ENCODE assay signal across 13 cellular contexts in the genomic region with DNA sequence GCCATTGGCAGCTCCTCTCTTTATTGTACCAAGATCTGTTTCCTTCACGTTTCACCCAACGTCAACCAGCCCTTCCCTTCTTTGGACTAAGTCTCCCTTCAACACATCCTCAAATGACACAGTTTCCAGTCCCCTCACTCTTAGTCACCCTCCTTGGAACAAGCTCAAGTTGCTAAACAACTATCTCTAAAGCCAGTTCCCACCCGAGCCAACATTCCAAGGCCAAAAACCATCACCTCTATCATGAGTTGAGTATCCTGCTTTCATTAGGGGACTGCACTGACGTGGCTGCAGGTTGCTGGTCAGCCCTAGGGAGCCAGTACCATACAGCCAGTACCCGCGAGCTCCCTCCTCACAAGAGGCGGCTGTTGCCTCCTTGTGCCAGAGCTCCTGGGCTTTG.
A peak's percentile ranks its signal among the peaks of the same experiment; 100 is the strongest.
DNase-seq lines count a peak whose midpoint lies in the region; ATAC-seq, FAIRE-seq and TF ChIP-seq lines count a peak whose summit lies in the region.
"Had no signal": no experiment of that assay in that cellular context is flagged by ENCODE, and none has a peak within 500 bp of the region (broad histone marks: within the 10 kb centered on the region; RNA-seq: fewer than 3 reads in every experiment).

No MANE protein-coding gene starts in this region.

- DNase-seq in GM23248 (peak; percentile 80), K562 (ENCODE audit: extremely low read depth in 1 of 4, low spot score in 3 of 4) (peak in 1 of 4 experiments; percentile 37), left lobe of liver (ENCODE audit: low spot score) (no peak), testis (no peak), occipital lobe (lab: John Stamatoyannopoulos, UW) (no peak), kidney (no peak)
- DNase-seq: amniotic stem cell; NCI-H1092 treated with DMSO at 0.1 percent for 48 hours; NCI-H2171; NCI-H82; stimulated activated CD4-positive, alpha-beta T cell treated with anti-CD3 and anti-CD28 coated beads, Interleukin-4, amount 100 ng/mL, for 1 hour had no signal

- POLR2A ChIA-PET in K562 (lab: Yijun Ruan, JAX) = interaction anchor here (0.6 to 0.9 kb wide), 3 partner anchors 12 to 359 kb away, joined by 3 to 5 read pairs (median 3); partner anchors contain the start of gene MINDY2

- no peaks in the 10 kb centered on the region for H3K9me2 ChIP-seq in GM23248 (ENCODE audit: insufficient read depth)

- H3K36me3 ChIP-seq in BLaER1 treated with 17β-estradiol and CSF1 and Interleukin-3, amounts not matched to agents 10 nM and 100 nM = no peaks in the 10 kb centered on the region; a peak in 1 of 22 replicates
- H3K36me3 ChIP-seq in GM23248 (ENCODE audit: low read depth) (no peaks in the 10 kb centered on the region), K562 (ENCODE audit: control insufficient read depth, insufficient read depth, low read length) (no peaks in the 10 kb centered on the region), testis (ENCODE audit: low read depth, missing control alignments) (no peaks in the 10 kb centered on the region), kidney (ENCODE audit: control insufficient read depth in 1 of 2, insufficient read depth in 2 of 2, low read length in 2 of 2) (no peaks in the 10 kb centered on the region)

- H3K27me3 ChIP-seq in BLaER1 treated with 17β-estradiol and CSF1 and Interleukin-3, amounts not matched to agents 10 nM and 100 nM = no peaks in the 10 kb centered on the region
- H3K27me3 ChIP-seq in GM23248 (replicated peaks; ENCODE audit: insufficient read depth) (no peaks in the 10 kb centered on the region), K562 (ENCODE audit: control insufficient read depth in 2 of 2, insufficient read depth in 2 of 2, low read length in 2 of 2) (no peaks in the 10 kb centered on the region), testis (no peaks in the 10 kb centered on the region)

- H3F3A ChIP-seq in GM23248 (ENCODE audit: insufficient read depth) = peaks cover 20% of the 10 kb centered on the region; the same call in 1 of the 2 replicates

- H3K9me3 ChIP-seq in BLaER1 treated with 17β-estradiol and CSF1 and Interleukin-3, amounts not matched to agents 10 nM and 100 nM (replicated peaks in 1 of 11) = peaks cover 11 to 34% (median 19%) of the 10 kb centered on the region in 11 experiments; a peak in 18 of 22 replicates
- no peaks in the 10 kb centered on the region for H3K9me3 ChIP-seq in GM23248 (ENCODE audit: low read depth)
- H3K9me3 ChIP-seq in K562 (replicated peaks; ENCODE audit: control insufficient read depth, insufficient read depth, low read depth, low read length) = no peaks in the 10 kb centered on the region
- no peaks in the 10 kb centered on the region for H3K9me3 ChIP-seq in testis
- no peaks in the 10 kb centered on the region for H3K9me3 ChIP-seq in kidney (ENCODE audit: control insufficient read depth in 1 of 2, low read length in 2 of 2)

- no peaks in the 10 kb centered on the region for H4K20me1 ChIP-seq in BLaER1 treated with 17β-estradiol and CSF1 and Interleukin-3, amounts not matched to agents 10 nM and 100 nM
- H4K20me1 ChIP-seq in GM23248 (ENCODE audit: insufficient read depth) (no peaks in the 10 kb centered on the region), K562 (replicated peaks; ENCODE audit: control insufficient read depth, insufficient read depth, low read length) (no peaks in the 10 kb centered on the region)

- in situ Hi-C loops in GM23248 (cut with MboI) = no loop called here
- in situ Hi-C loops in K562 (cut with MboI) = no loop called here

- TF ChIP-seq CTCF in K562 (IDR thresholded peaks at IDR 0.05 in 2 of 3, conservative IDR thresholded peaks at IDR 0.05 in 1 of 3; ENCODE audit: insufficient read depth in 2 of 3, low read depth in 1 of 3, low read length in 3 of 3) = no peak
- no peak for TF ChIP-seq CTCF in testis (IDR thresholded peaks at IDR 0.05)
- TF ChIP-seq CTCF in kidney (IDR thresholded peaks at IDR 0.05; ENCODE audit: borderline replicate concordance, extremely low read depth, insufficient read depth) = no peak

- ATAC-seq in K562 (no peak; the same call in 1 of the 3 replicates), left lobe of liver (peak; percentile 5)
- ATAC-seq: WTC11 had no signal

- CTCF ChIA-PET in K562 (lab: Yijun Ruan, JAX; ENCODE audit: low intra/inter-chr PET ratio) = no interaction called here

- FAIRE-seq in K562 (lab: Jason Lieb, UNC) (peak; percentile 32), kidney (lab: Jason Lieb, UNC) (no peak)

- TF ChIP-seq RAD21 in K562 (CRISPR knock-in tag; conservative IDR thresholded peaks at IDR 0.05 in 1 of 2, IDR thresholded peaks at IDR 0.05 in 1 of 2) = no peak

- H3K4me3 ChIP-seq in BLaER1 treated with 17β-estradiol and CSF1 and Interleukin-3, amounts not matched to agents 10 nM and 100 nM = 0 out of 20 replicates have a peak overlapping the region, but pooled peaks of 1 of the 10 experiments have one; percentile 16
- H3K4me3 ChIP-seq in GM23248 (no peak overlapping the region), K562 (no peak overlapping the region), testis (no peak overlapping the region), kidney (ENCODE audit: low read length in 2 of 2) (no peak overlapping the region)

- peak overlapping the region in 4 of 11 experiments; percentile 18 to 50 (median 42); a peak in 5 of 22 replicates for H3K27ac ChIP-seq in BLaER1 treated with 17β-estradiol and CSF1 and Interleukin-3, amounts not matched to agents 10 nM and 100 nM
- H3K27ac ChIP-seq in GM23248 (peak overlapping the region; percentile 70), K562 (ENCODE audit: extremely low read depth, low read depth, low read length) (no peak overlapping the region), testis (no peak overlapping the region), kidney (ENCODE audit: low read depth in 2 of 2, low read length in 2 of 2) (no peak overlapping the region)

- TF ChIP-seq EP300 in K562 (IDR thresholded peaks at IDR 0.05; ENCODE audit: low read length) = no peak

- H3K4me2 ChIP-seq in BLaER1 treated with 17β-estradiol and CSF1 and Interleukin-3, amounts not matched to agents 10 nM and 100 nM = peak overlapping the region; percentile 2 to 83 (median 42); a peak in 19 of 22 replicates
- H3K4me2 ChIP-seq in GM23248 (ENCODE audit: unreplicated experiment) (peak overlapping the region; percentile 7), K562 (ENCODE audit: insufficient read depth, low read length) (peak overlapping the region; percentile 23; the same call in 1 of the 2 replicates)

- 0 out of 22 replicates have a peak overlapping the region, but pooled peaks of 1 of the 11 experiments have one; percentile 5 for H3K9ac ChIP-seq in BLaER1 treated with 17β-estradiol and CSF1 and Interleukin-3, amounts not matched to agents 10 nM and 100 nM
- H3K9ac ChIP-seq in GM23248 = no peak overlapping the region; the same call in 1 of the 2 replicates
- H3K9ac ChIP-seq in K562 (ENCODE audit: insufficient read depth in 1 of 2, low read depth in 2 of 2, low read length in 2 of 2) = no peak overlapping the region
- no peak overlapping the region for H3K9ac ChIP-seq in kidney (ENCODE audit: low read length in 2 of 2)

- 35 to 36% methylated on average over 7 of the region's 7 CpGs for WGBS in GM23248 (ENCODE audit: low coverage in 1 of 2, low lambda C conversion rate in 2 of 2, missing lambda C conversion rate in 2 of 2), 2 experiments
- 48% methylated on average over 7 of the region's 7 CpGs for WGBS in K562 (ENCODE audit: insufficient coverage, low coverage, missing lambda C conversion rate)
- 92 to 93% methylated on average over 6 to 7 of the region's 7 CpGs for WGBS in testis, 2 donors

- no peaks in the 10 kb centered on the region for H3K9me1 ChIP-seq in K562 (ENCODE audit: control insufficient read depth, insufficient read depth, low read length)

- TF ChIP-seq POLR2A in K562 (conservative IDR thresholded peaks at IDR 0.05) (no peak), testis (IDR thresholded peaks at IDR 0.05) (no peak)

- H3K79me2 ChIP-seq in GM23248 (ENCODE audit: insufficient read depth) = no peaks in the 10 kb centered on the region
- H3K79me2 ChIP-seq in K562 (ENCODE audit: control insufficient read depth, insufficient read depth, low read length) = no peaks in the 10 kb centered on the region

- peaks cover 18 to 34% (median 26%) of the 10 kb centered on the region in 10 experiments for H3K4me1 ChIP-seq in BLaER1 treated with 17β-estradiol and CSF1 and Interleukin-3, amounts not matched to agents 10 nM and 100 nM
- H3K4me1 ChIP-seq in GM23248 (ENCODE audit: insufficient read depth) (peaks cover 36% of the 10 kb centered on the region), K562 (replicated peaks in 1 of 2; ENCODE audit: control insufficient read depth in 2 of 2, insufficient read depth in 2 of 2, low read length in 2 of 2) (peaks cover 0 to 7% of the 10 kb centered on the region in 2 experiments; a peak in 2 of 5 replicates), testis (no peaks in the 10 kb centered on the region), kidney (ENCODE audit: control insufficient read depth in 1 of 2, insufficient read depth in 1 of 2, low read depth in 1 of 2, low read length in 2 of 2) (peaks cover 6 to 21% of the 10 kb centered on the region in 2 donors)

- H2AFZ ChIP-seq in GM23248 = peak overlapping the region; percentile 31; the same call in 1 of the 2 replicates
- peak overlapping the region; percentile 36; the same call in 1 of the 2 replicates for H2AFZ ChIP-seq in K562 (ENCODE audit: low read depth, low read length)

- BruUV-seq in K562 (replicated peaks; lab: Mats Ljungman, UMichigan) = no TSS peak

- intact Hi-C loops in K562 (cut with micrococcal nuclease) = no loop called here
- intact Hi-C loops in testis (cut with DNase I; ENCODE audit: low total_unique reads) = no loop called here
- intact Hi-C loops in kidney (cut with DNase I) = no loop called here

TF ChIP-seq in K562, 482 proteins besides CTCF, POLR2A, EP300 and RAD21 (continues in another document):
- TF ChIP-seq HMGN3 (IDR thresholded peaks at IDR 0.05; ENCODE audit: borderline replicate concordance, extremely low read depth, insufficient read length, low read depth, low read length) (no peak), CTBP1 (IDR thresholded peaks at IDR 0.05; ENCODE audit: borderline replicate concordance) (peak; percentile 52; the same call in 1 of the 2 replicates), SAFB (IDR thresholded peaks at IDR 0.05; ENCODE audit: borderline replicate concordance, low read depth, low read length) (no peak), CHCHD3 (CRISPR knock-in tag; IDR thresholded peaks at IDR 0.05) (no peak), RFX1 (IDR thresholded peaks at IDR 0.05) (peak; percentile 28; the same call in 1 of the 2 replicates), ATF3 (IDR thresholded peaks at IDR 0.05) (peak; percentile 9; the same call in 1 of the 2 replicates), ATF3 (CRISPR knock-in tag; conservative IDR thresholded peaks at IDR 0.05) (no peak), KAT7 (CRISPR knock-in tag; IDR thresholded peaks at IDR 0.05; ENCODE audit: borderline replicate concordance) (no peak)
